Comparison of ENCODE assay signal across 24 cellular contexts in the genomic region with DNA sequence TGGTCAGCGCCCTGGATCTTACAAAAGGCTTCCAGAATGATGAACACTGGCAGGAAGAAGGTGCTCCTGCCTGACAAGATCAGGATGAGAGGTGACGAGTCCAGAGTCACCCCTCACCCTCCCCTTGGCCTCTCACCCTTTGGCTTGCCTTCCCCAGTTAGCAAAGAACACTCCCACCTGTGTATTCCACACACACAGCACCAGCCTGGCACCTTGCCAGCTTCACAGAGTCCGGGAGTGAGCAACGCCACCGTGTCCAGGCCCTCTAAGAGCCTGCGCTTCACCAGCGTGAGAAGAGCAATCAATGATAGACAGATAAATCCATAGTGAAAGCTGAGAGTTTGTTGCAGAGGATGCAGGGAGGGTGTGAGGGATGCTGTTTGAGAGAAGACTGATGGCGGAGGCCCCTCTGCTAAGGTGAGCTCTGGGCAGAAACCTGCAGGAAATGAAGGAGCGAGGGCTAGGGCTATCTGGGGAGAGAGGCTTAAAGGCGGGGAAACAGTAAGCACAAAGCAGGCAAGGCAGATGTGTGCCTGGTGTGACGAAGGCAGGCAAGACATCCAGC.
DNase-seq lines count a peak whose midpoint lies in the region; ATAC-seq and TF ChIP-seq lines count a peak whose summit lies in the region.
"Had no signal": no experiment of that assay in that cellular context is flagged by ENCODE, and none has a peak within 500 bp of the region (broad histone marks: within the 10 kb centered on the region; RNA-seq: fewer than 3 reads in every experiment).

No MANE protein-coding gene starts in this region.

- ATAC-seq in HG02870 (IDR thresholded peaks at IDR 0.05; ENCODE audit: unreplicated experiment), result no peak
- no peak for ATAC-seq in HG02798 (IDR thresholded peaks at IDR 0.05; ENCODE audit: poor library complexity, unreplicated experiment)
- ATAC-seq in psoas muscle, result no peak
- ATAC-seq: upper lobe of right lung, WTC11 had no signal

- TF ChIP-seq POLR2A in spleen (IDR thresholded peaks at IDR 0.05), result no peak

- no peak overlapping the region for H3K27ac ChIP-seq in neural progenitor cell
- no peak overlapping the region for H3K27ac ChIP-seq in spleen
- no peak overlapping the region for H3K27ac ChIP-seq in psoas muscle
- H3K27ac ChIP-seq: epithelial cell of prostate, heart right ventricle, neutrophil, upper lobe of right lung had no signal

- H3F3A ChIP-seq in neural progenitor cell (ENCODE audit: low read depth), result peaks cover 4% of the 10 kb centered on the region

- H3K9me3 ChIP-seq in neural progenitor cell (ENCODE audit: low read depth) (no peaks in the 10 kb centered on the region), spleen (peaks cover 0 to 1% (median 0%) of the 10 kb centered on the region in 8 donors), psoas muscle (no peaks in the 10 kb centered on the region)
- H3K9me3 ChIP-seq: neutrophil, upper lobe of right lung had no signal

- H3K9ac ChIP-seq in neural progenitor cell, result no peak overlapping the region

- peaks cover 44% of the 10 kb centered on the region for H3K4me1 Mint-ChIP-seq in neural progenitor cell
- H3K4me1 Mint-ChIP-seq: activated naive CD8-positive, alpha-beta T cell treated with anti-CD3 and anti-CD28 coated beads, Interleukin-2, amount 10 ng/mL, durations not matched to agents 7 days and 5 days had no signal

- DNase-seq in COLO668 (lab: John Stamatoyannopoulos, UW; ENCODE audit: unreplicated experiment) (peak; percentile 93), NCI-H1092 (lab: John Stamatoyannopoulos, UW) (peak; percentile 28), NCI-H69 (lab: John Stamatoyannopoulos, UW) (peak; percentile 1), neural progenitor cell (ENCODE audit: low spot score) (no peak), spleen (no peak), psoas muscle (no peak)
- DNase-seq: activated CD4-positive, alpha-beta T cell treated with anti-CD3 and anti-CD28 coated beads, Interleukin-2, amount 50 U/mL, for 48 hours; activated CD8-positive, alpha-beta memory T cell treated with anti-CD3 and anti-CD28 coated beads, Interleukin-2, amount 50 U/mL, for 48 hours; activated effector memory CD4-positive, alpha-beta T cell treated with Interleukin-2 at 50 U/mL for 16 hours; activated naive CD8-positive, alpha-beta T cell treated with anti-CD3 and anti-CD28 coated beads, Interleukin-2, amount 10 ng/mL, durations not matched to agents 7 days and 5 days; C1 segment of cervical spinal cord; MM.1S; NCI-H1930; NCI-H524 treated with DMSO at 0.1 percent for 48 hours; RPMI8226; stimulated activated CD4-positive, alpha-beta T cell treated with anti-CD3 and anti-CD28 coated beads, Interleukin-12 subunit alpha, Interleukin-12 subunit beta, amount 100 ng/mL, for 4 hours; T-helper 9 cell; upper lobe of right lung had no signal

- H3K4me2 ChIP-seq in neural progenitor cell, result no peak overlapping the region

- intact Hi-C loops in spleen (cut with DNase I; ENCODE audit: low total_unique reads) (loop anchor here (5.0 kb wide), 2 partner anchors 61 to 401 kb away; no protein-coding TSS in a partner anchor), psoas muscle (cut with DNase I) (loop anchor here (5.0 to 10.0 kb wide), 3 partner anchors 56 to 596 kb away; a partner anchor contains a TSS)

- H3K27ac Mint-ChIP-seq in neural progenitor cell, result peak overlapping the region; percentile 7
- H3K27ac Mint-ChIP-seq: activated naive CD8-positive, alpha-beta T cell treated with anti-CD3 and anti-CD28 coated beads, Interleukin-2, amount 10 ng/mL, durations not matched to agents 7 days and 5 days had no signal

- TF ChIP-seq CTCF in neural progenitor cell (IDR thresholded peaks at IDR 0.05), result no peak
- TF ChIP-seq CTCF in spleen (IDR thresholded peaks at IDR 0.05 in 8 of 11, conservative IDR thresholded peaks at IDR 0.05 in 3 of 11), result no peak
- no peak for TF ChIP-seq CTCF in psoas muscle (IDR thresholded peaks at IDR 0.05)

- H3K36me3 ChIP-seq in neural progenitor cell (no peaks in the 10 kb centered on the region), spleen (no peaks in the 10 kb centered on the region), psoas muscle (ENCODE audit: insufficient read depth in 1 of 2, low read depth in 1 of 2) (no peaks in the 10 kb centered on the region)
- H3K36me3 ChIP-seq: neutrophil, upper lobe of right lung had no signal

- H2AFZ ChIP-seq in neural progenitor cell (replicated peaks), result no peak overlapping the region

- H3K4me1 ChIP-seq in neural progenitor cell, result peaks cover 20% of the 10 kb centered on the region
- H3K4me1 ChIP-seq in spleen, result peaks cover 0 to 22% (median 12%) of the 10 kb centered on the region in 6 donors
- H3K4me1 ChIP-seq in psoas muscle, result peaks cover 4% of the 10 kb centered on the region

- no peak overlapping the region for H3K4me3 ChIP-seq in neural progenitor cell
- no peak overlapping the region for H3K4me3 ChIP-seq in spleen
- no peak overlapping the region for H3K4me3 ChIP-seq in psoas muscle
- H3K4me3 ChIP-seq: heart right ventricle, upper lobe of right lung had no signal

- H4K20me1 ChIP-seq in neural progenitor cell (ENCODE audit: low read depth), result no peaks in the 10 kb centered on the region

- H3K79me2 ChIP-seq in neural progenitor cell (ENCODE audit: low read depth), result no peaks in the 10 kb centered on the region

- H3K36me3 Mint-ChIP-seq in neural progenitor cell, result no peaks in the 10 kb centered on the region
- H3K36me3 Mint-ChIP-seq: activated naive CD8-positive, alpha-beta T cell treated with anti-CD3 and anti-CD28 coated beads, Interleukin-2, amount 10 ng/mL, durations not matched to agents 7 days and 5 days had no signal

- peaks cover 5% of the 10 kb centered on the region for H3K27me3 Mint-ChIP-seq in neural progenitor cell (ENCODE audit: insufficient read depth, low read depth)
- H3K27me3 Mint-ChIP-seq: activated naive CD8-positive, alpha-beta T cell treated with anti-CD3 and anti-CD28 coated beads, Interleukin-2, amount 10 ng/mL, durations not matched to agents 7 days and 5 days had no signal

- H3K27me3 ChIP-seq in neural progenitor cell, result no peaks in the 10 kb centered on the region
- H3K27me3 ChIP-seq in spleen (replicated peaks in 1 of 7), result no peaks in the 10 kb centered on the region
- no peaks in the 10 kb centered on the region for H3K27me3 ChIP-seq in psoas muscle (ENCODE audit: insufficient read depth in 3 of 3, low read length in 2 of 3)
- H3K27me3 ChIP-seq: heart right ventricle, neutrophil, upper lobe of right lung had no signal

- WGBS in spleen, 5 donors, result 80 to 90% (median 86%) methylated on average over 11 of the region's 11 CpGs
- 71 to 83% (median 80%) methylated on average over 11 of the region's 11 CpGs for WGBS in psoas muscle, 3 donors

- H3K9me3 Mint-ChIP-seq in neural progenitor cell, result no peaks in the 10 kb centered on the region
- H3K9me3 Mint-ChIP-seq: activated naive CD8-positive, alpha-beta T cell treated with anti-CD3 and anti-CD28 coated beads, Interleukin-2, amount 10 ng/mL, durations not matched to agents 7 days and 5 days; WTC11 had no signal

- H3K4me3 Mint-ChIP-seq in neural progenitor cell, result no peak overlapping the region
- H3K4me3 Mint-ChIP-seq: activated naive CD8-positive, alpha-beta T cell treated with anti-CD3 and anti-CD28 coated beads, Interleukin-2, amount 10 ng/mL, durations not matched to agents 7 days and 5 days; WTC11 had no signal

Comparison
In these comparisons a context has a peak if more than half of its experiments do, and no peak if none do; other contexts are left out.
1. DNase-seq: peak in COLO668 (single experiment), NCI-H1092 (single experiment) and NCI-H69 (single experiment); none in neural progenitor cell (single experiment), spleen (single experiment) and psoas muscle (0 of 2).